Comparison of ENCODE assay signal across 18 cellular contexts in the genomic region with DNA sequence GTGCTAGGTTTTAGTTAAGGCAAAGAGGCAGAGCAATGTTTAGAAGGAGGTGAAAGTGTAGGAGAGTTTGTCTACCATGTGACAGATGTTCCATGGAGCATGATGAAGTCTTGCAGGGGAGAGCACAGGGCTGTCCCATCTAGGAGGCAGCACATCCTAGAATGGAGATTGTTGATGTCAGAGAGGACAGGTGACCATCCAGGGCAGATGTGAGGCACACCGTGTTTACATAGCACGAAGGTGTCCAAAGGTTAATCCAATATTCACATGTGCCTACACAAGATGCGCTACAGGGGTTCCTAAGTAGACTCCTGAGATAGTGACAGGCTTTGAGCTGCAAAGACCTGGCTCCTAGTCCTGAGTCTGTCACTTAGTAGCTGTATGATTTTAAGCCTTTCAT.
DNase-seq lines count a peak whose midpoint lies in the region; ATAC-seq, FAIRE-seq and TF ChIP-seq lines count a peak whose summit lies in the region.
"Had no signal": no experiment of that assay in that cellular context is flagged by ENCODE, and none has a peak within 500 bp of the region (broad histone marks: within the 10 kb centered on the region; RNA-seq: fewer than 3 reads in every experiment).

No MANE protein-coding gene starts in this region.

- in situ Hi-C loops in HepG2 (cut with HindIII; ENCODE audit: extremely low pct_ligation_motif_present, low pct_unique_long_range_greater_than_20kb) = no loop called here

- H3K27me3 ChIP-seq in endodermal cell (ENCODE audit: control insufficient read depth, insufficient read depth, low read length, poor library complexity, severe bottlenecking) (no peaks in the 10 kb centered on the region), HepG2 (ENCODE audit: control insufficient read depth in 1 of 2, insufficient read depth in 2 of 2, low read length in 2 of 2) (no peaks in the 10 kb centered on the region), small intestine (ENCODE audit: control insufficient read depth in 2 of 2, insufficient read depth in 2 of 2, low read length in 2 of 2) (no peaks in the 10 kb centered on the region)
- H3K27me3 ChIP-seq: BLaER1 had no signal

- no peaks in the 10 kb centered on the region for H3K36me3 Mint-ChIP-seq in endodermal cell (ENCODE audit: low read depth)
- H3K36me3 Mint-ChIP-seq in activated CD8-positive, alpha-beta T cell treated with anti-CD3 and anti-CD28 coated beads, Interleukin-2, amount 10 ng/mL, durations not matched to agents 7 days and 5 days (ENCODE audit: low read depth) = no peaks in the 10 kb centered on the region
- H3K36me3 Mint-ChIP-seq in activated T-cell treated with anti-CD3 and anti-CD28 coated beads, Interleukin-2, amount 50 U/mL, for 24 hours (ENCODE audit: low read depth) = no peaks in the 10 kb centered on the region
- H3K36me3 Mint-ChIP-seq: IgD-negative memory B cell had no signal

- TF ChIP-seq RAD21 in HepG2 (CRISPR knock-in tag; IDR thresholded peaks at IDR 0.05) = no peak

- H3K79me2 ChIP-seq in HepG2 (ENCODE audit: insufficient read depth, low read length) = no peaks in the 10 kb centered on the region

- no peak overlapping the region for H3K4me3 Mint-ChIP-seq in endodermal cell
- no peak overlapping the region for H3K4me3 Mint-ChIP-seq in activated CD8-positive, alpha-beta T cell treated with anti-CD3 and anti-CD28 coated beads, Interleukin-2, amount 10 ng/mL, durations not matched to agents 7 days and 5 days
- H3K4me3 Mint-ChIP-seq in activated T-cell treated with anti-CD3 and anti-CD28 coated beads, Interleukin-2, amount 50 U/mL, for 24 hours = no peak overlapping the region
- H3K4me3 Mint-ChIP-seq: CD8-positive, alpha-beta memory T cell; IgD-negative memory B cell had no signal

- H2AFZ ChIP-seq in HepG2 (ENCODE audit: low read length) = no peak overlapping the region

- DNase-seq in COLO668 (lab: John Stamatoyannopoulos, UW; ENCODE audit: unreplicated experiment) = peak; percentile 12
- DNase-seq in endodermal cell = no peak
- peak; percentile 3 for DNase-seq in HepG2 (ENCODE audit: low spot score)
- peak; percentile 30 for DNase-seq in small intestine
- DNase-seq in EL = no peak
- no peak for DNase-seq in activated CD8-positive, alpha-beta T cell treated with anti-CD3 and anti-CD28 coated beads, Interleukin-2, amount 10 ng/mL, durations not matched to agents 7 days and 5 days
- no peak for DNase-seq in activated T-cell treated with anti-CD3 and anti-CD28 coated beads, Interleukin-2, amount 50 U/mL, for 24 hours
- DNase-seq: 8988T; AML-193; CD8-positive, alpha-beta memory T cell; DMS79 had no signal

- no peak overlapping the region for H3K4me3 ChIP-seq in endodermal cell (ENCODE audit: low read length)
- no peak overlapping the region for H3K4me3 ChIP-seq in HepG2 (replicated peaks in 1 of 3; ENCODE audit: insufficient read depth in 1 of 3, low read depth in 2 of 3, low read length in 3 of 3)
- H3K4me3 ChIP-seq in small intestine (ENCODE audit: low read depth in 1 of 2, low read length in 2 of 2) = no peak overlapping the region
- H3K4me3 ChIP-seq: BLaER1 had no signal

- H3K9ac ChIP-seq in endodermal cell (ENCODE audit: extremely low read depth, low read length, poor library complexity, severe bottlenecking) = no peak overlapping the region
- no peak overlapping the region for H3K9ac ChIP-seq in HepG2 (ENCODE audit: insufficient read depth, low read depth, low read length)
- H3K9ac ChIP-seq: BLaER1 had no signal

- intact Hi-C loops in HepG2 (cut with micrococcal nuclease; ENCODE audit: unreplicated experiment) = no loop called here

- H3K4me1 ChIP-seq in endodermal cell (ENCODE audit: control insufficient read depth, insufficient read depth, low read length) (peaks cover 3% of the 10 kb centered on the region), HepG2 (ENCODE audit: insufficient read depth, low read length) (peaks cover 6% of the 10 kb centered on the region; the same call in 1 of the 2 replicates), small intestine (ENCODE audit: control insufficient read depth in 2 of 2, insufficient read depth in 1 of 2, low read depth in 1 of 2, low read length in 1 of 2) (no peaks in the 10 kb centered on the region)
- H3K4me1 ChIP-seq: BLaER1 had no signal

- H3K36me3 ChIP-seq in endodermal cell (ENCODE audit: control insufficient read depth, insufficient read depth, low read length) (no peaks in the 10 kb centered on the region), HepG2 (replicated peaks in 1 of 2; ENCODE audit: control insufficient read depth in 1 of 2, insufficient read depth in 2 of 2, low read length in 2 of 2) (no peaks in the 10 kb centered on the region), small intestine (ENCODE audit: control insufficient read depth in 2 of 2, insufficient read depth in 2 of 2, low read length in 2 of 2) (no peaks in the 10 kb centered on the region)
- H3K36me3 ChIP-seq: BLaER1 had no signal

- FAIRE-seq in HepG2 (lab: Jason Lieb, UNC) (no peak), small intestine (lab: Jason Lieb, UNC) (no peak)
- FAIRE-seq: G401.6, GM12891, GM19239, H54 had no signal

- H3K9me3 ChIP-seq in endodermal cell (ENCODE audit: control insufficient read depth, low read length) = peaks cover 7% of the 10 kb centered on the region
- no peaks in the 10 kb centered on the region for H3K9me3 ChIP-seq in HepG2 (ENCODE audit: low read length)
- H3K9me3 ChIP-seq in small intestine (ENCODE audit: control insufficient read depth, low read depth) = no peaks in the 10 kb centered on the region

- H3K9me3 Mint-ChIP-seq in endodermal cell = peaks cover 14% of the 10 kb centered on the region
- H3K9me3 Mint-ChIP-seq in activated CD8-positive, alpha-beta T cell treated with anti-CD3 and anti-CD28 coated beads, Interleukin-2, amount 10 ng/mL, durations not matched to agents 7 days and 5 days (ENCODE audit: insufficient read depth) = no peaks in the 10 kb centered on the region
- peaks cover 4% of the 10 kb centered on the region for H3K9me3 Mint-ChIP-seq in activated T-cell treated with anti-CD3 and anti-CD28 coated beads, Interleukin-2, amount 50 U/mL, for 24 hours

- peak; percentile 56; the same call in 2 of the 3 replicates for ATAC-seq in HepG2
- ATAC-seq in activated CD8-positive, alpha-beta T cell treated with anti-CD3 and anti-CD28 coated beads, Interleukin-2, amount 10 ng/mL, durations not matched to agents 7 days and 5 days = no peak
- ATAC-seq: HCT116 had no signal

- TF ChIP-seq POLR2A in HepG2 (IDR thresholded peaks at IDR 0.05; ENCODE audit: insufficient read depth in 1 of 2, low read depth in 2 of 2, low read length in 2 of 2) = no peak

- H3K4me2 ChIP-seq in HepG2 (ENCODE audit: low read depth, low read length) = no peak overlapping the region
- H3K4me2 ChIP-seq: BLaER1 had no signal

- H3K27me3 Mint-ChIP-seq in endodermal cell (ENCODE audit: insufficient read depth) = no peaks in the 10 kb centered on the region
- no peaks in the 10 kb centered on the region for H3K27me3 Mint-ChIP-seq in activated CD8-positive, alpha-beta T cell treated with anti-CD3 and anti-CD28 coated beads, Interleukin-2, amount 10 ng/mL, durations not matched to agents 7 days and 5 days (ENCODE audit: low read depth)
- no peaks in the 10 kb centered on the region for H3K27me3 Mint-ChIP-seq in activated T-cell treated with anti-CD3 and anti-CD28 coated beads, Interleukin-2, amount 50 U/mL, for 24 hours

- POLR2A ChIA-PET in HepG2 (lab: Yijun Ruan, JAX) = no interaction called here
- POLR2A ChIA-PET in activated CD8-positive, alpha-beta T cell treated with anti-CD3 and anti-CD28 coated beads, Interleukin-2, amount 10 ng/mL, durations not matched to agents 7 days and 5 days (lab: Charles Lee) = no interaction called here

- H3K4me1 Mint-ChIP-seq in endodermal cell = peaks cover 22% of the 10 kb centered on the region
- H3K4me1 Mint-ChIP-seq in activated CD8-positive, alpha-beta T cell treated with anti-CD3 and anti-CD28 coated beads, Interleukin-2, amount 10 ng/mL, durations not matched to agents 7 days and 5 days (ENCODE audit: low read depth) = no peaks in the 10 kb centered on the region
- H3K4me1 Mint-ChIP-seq in activated T-cell treated with anti-CD3 and anti-CD28 coated beads, Interleukin-2, amount 50 U/mL, for 24 hours (ENCODE audit: low read depth) = no peaks in the 10 kb centered on the region
- H3K4me1 Mint-ChIP-seq: CD8-positive, alpha-beta memory T cell; IgD-negative memory B cell had no signal

- H4K20me1 ChIP-seq in HepG2 (ENCODE audit: insufficient read depth, low read length) = no peaks in the 10 kb centered on the region
- H4K20me1 ChIP-seq: BLaER1 had no signal

- H3K27ac Mint-ChIP-seq in endodermal cell = peak overlapping the region; percentile 17
- H3K27ac Mint-ChIP-seq in activated CD8-positive, alpha-beta T cell treated with anti-CD3 and anti-CD28 coated beads, Interleukin-2, amount 10 ng/mL, durations not matched to agents 7 days and 5 days = no peak overlapping the region
- H3K27ac Mint-ChIP-seq in activated T-cell treated with anti-CD3 and anti-CD28 coated beads, Interleukin-2, amount 50 U/mL, for 24 hours = no peak overlapping the region
- H3K27ac Mint-ChIP-seq: CD8-positive, alpha-beta memory T cell; IgD-negative memory B cell had no signal

- TF ChIP-seq EP300 in HepG2 (IDR thresholded peaks at IDR 0.05; ENCODE audit: low read depth in 2 of 2, low read length in 2 of 2) (no peak), HepG2 (CRISPR knock-in tag; IDR thresholded peaks at IDR 0.05; ENCODE audit: borderline replicate concordance) (no peak)

- H3K27ac ChIP-seq in endodermal cell (ENCODE audit: low read depth, low read length) (no peak overlapping the region), HepG2 (ENCODE audit: extremely low read length, insufficient read depth, low read length) (no peak overlapping the region), small intestine (ENCODE audit: low read depth in 1 of 2, low read length in 1 of 2) (no peak overlapping the region)
- H3K27ac ChIP-seq: BLaER1 had no signal

- BruUV-seq in HepG2 (replicated peaks; lab: Mats Ljungman, UMichigan) = no TSS peak

- WGBS in endodermal cell (ENCODE audit: insufficient coverage in 1 of 2, insufficient read length in 1 of 2), 2 experiments = 78 to 81% methylated on average over 3 of the region's 3 CpGs
- WGBS in HepG2 (ENCODE audit: low lambda C conversion rate) = 0% methylated on average over 1 of the region's 3 CpGs
- 29 to 78% (median 58%) methylated on average over 3 of the region's 3 CpGs for WGBS in small intestine, 3 donors

- CTCF ChIA-PET in HepG2 (lab: Yijun Ruan, JAX; ENCODE audit: low intra/inter-chr PET ratio, low total read pairs) = no interaction called here
- CTCF ChIA-PET in activated CD8-positive, alpha-beta T cell treated with anti-CD3 and anti-CD28 coated beads, Interleukin-2, amount 10 ng/mL, durations not matched to agents 7 days and 5 days (lab: Charles Lee) = no interaction called here

- TF ChIP-seq CTCF in endodermal cell (conservative IDR thresholded peaks at IDR 0.05) = no peak
- no peak for TF ChIP-seq CTCF in HepG2 (CRISPR knock-in tag; IDR thresholded peaks at IDR 0.05)

TF ChIP-seq in HepG2, 621 proteins besides CTCF, POLR2A, EP300 and RAD21 (continues in another document):
- TF ChIP-seq ZSCAN12 (CRISPR knock-in tag; IDR thresholded peaks at IDR 0.05) (no peak), FOXA3 (CRISPR knock-in tag; IDR thresholded peaks at IDR 0.05) (peak; percentile 34; the same call in 1 of the 2 replicates), PITX1 (CRISPR knock-in tag; IDR thresholded peaks at IDR 0.05) (no peak), SOX13 (IDR thresholded peaks at IDR 0.05) (no peak), SOX13 (CRISPR knock-in tag; conservative IDR thresholded peaks at IDR 0.05 in 1 of 2, IDR thresholded peaks at IDR 0.05 in 1 of 2) (no peak)

Comparison
In these comparisons a context has a peak if more than half of its experiments do, and no peak if none do; other contexts are left out.
1. DNase-seq: peak in COLO668 (single experiment), HepG2 (single experiment) and small intestine (single experiment); none in endodermal cell (single experiment), EL (single experiment), activated CD8-positive, alpha-beta T cell treated with anti-CD3 and anti-CD28 coated beads, Interleukin-2, amount 10 ng/mL, durations not matched to agents 7 days and 5 days (single experiment) and activated T-cell treated with anti-CD3 and anti-CD28 coated beads, Interleukin-2, amount 50 U/mL, for 24 hours (single experiment).